Comparison of ENCODE assay signal across 8 cellular contexts in genomic region chr4:165207431-165208321, GRCh38. TPM values are rescaled to one million over a fixed set of nuclear protein-coding genes. Genes with fewer than 3 reads are reported as not detected.
DNase-seq lines count a peak whose midpoint lies in the region; ATAC-seq and TF ChIP-seq lines count a peak whose summit lies in the region.

Gene KLHL2, plus strand, starts transcription at chr4:165207561. Its CDS starts 316 bp downstream, at chr4:165207877.

- peak; percentile 76 for TF ChIP-seq POLR2A in GM18505 (IDR thresholded peaks at IDR 0.05; ENCODE audit: borderline replicate concordance, extremely low read depth, insufficient read depth, insufficient read length)

- peak within 1 kb of the TSS; percentile 63 for H3K4me3 ChIP-seq in colonic mucosa

- H3K27me3 ChIP-seq in colonic mucosa = no peaks in the 10 kb centered on the region

- peak within 1 kb of the TSS; percentile 77 for H3K27ac ChIP-seq in colonic mucosa

- H3K9ac ChIP-seq in colonic mucosa (ENCODE audit: low read depth in 2 of 2, low read length in 2 of 2) = peak within 1 kb of the TSS; percentile 72 to 92

- H3K36me3 ChIP-seq in colonic mucosa = no peaks in the 10 kb centered on the region

- peak; percentile 40 for DNase-seq in A172 (ENCODE audit: low spot score)
- DNase-seq in NCI-H2171 (lab: John Stamatoyannopoulos, UW) = peak; percentile 21
- peak; percentile 45 to 52 for DNase-seq in activated CD4-positive, alpha-beta T cell treated with anti-CD3 and anti-CD28 coated beads for 24 hours (ENCODE audit: low read depth in 2 of 2)
- DNase-seq in colonic mucosa = peak; percentile 69
- peak; percentile 91 for DNase-seq in left kidney (ENCODE audit: low read depth, low spot score)
- DNase-seq in stimulated activated CD4-positive, alpha-beta T cell treated with anti-CD3 and anti-CD28 coated beads, Interleukin-2, amount 100 ng/mL, for 24 hours = peak; percentile 72 to 77

- no peak for TF ChIP-seq CTCF in colonic mucosa (IDR thresholded peaks at IDR 0.05)

- intact Hi-C loops in colonic mucosa (cut with DNase I) = loop anchor here (10.0 kb wide), 1 partner anchor 117 kb away; the partner anchor contains the start of gene MSMO1

- H3K9me3 ChIP-seq in colonic mucosa = no peaks in the 10 kb centered on the region

- no peaks in the 10 kb centered on the region for H3K4me1 ChIP-seq in colonic mucosa

- ATAC-seq in GM18505 (IDR thresholded peaks at IDR 0.05; ENCODE audit: unreplicated experiment) (peak; percentile 91), HG02970 (IDR thresholded peaks at IDR 0.05; ENCODE audit: low FRiP score, unreplicated experiment) (peak; percentile 95)

RNA-seq across cellular contexts. Expression of gene KLHL2, which starts in this region (rescaled TPM):
- 18.3 and 21.1 TPM in 2 replicates for total RNA-seq in A172 (2014; rRNA removed; shearing (Covaris generic))
- 10 to 100 TPM in 1 of 2 donors, 1 to 10 TPM in 1; 8.6 to 11.1 TPM for total RNA-seq in colonic mucosa

Comparison
In these comparisons a context has a peak if more than half of its experiments do, and no peak if none do; other contexts are left out.
1. Peak in every context shown above with its lines: DNase-seq, ATAC-seq, H3K4me3 ChIP-seq and H3K27ac ChIP-seq.
2. DNase-seq: peak in every context shown above with its lines; median percentile 91 in left kidney; 74 in stimulated activated CD4-positive, alpha-beta T cell treated with anti-CD3 and anti-CD28 coated beads, Interleukin-2, amount 100 ng/mL, for 24 hours; 69 in colonic mucosa; 48 in activated CD4-positive, alpha-beta T cell treated with anti-CD3 and anti-CD28 coated beads for 24 hours; 40 in A172; 21 in NCI-H2171.